In genomic region chr1:19734472-19734999, GRCh38 we compare ENCODE assay signal across 17 cellular contexts.
DNase-seq lines count a peak whose midpoint lies in the region; ATAC-seq and TF ChIP-seq lines count a peak whose summit lies in the region.
"Had no signal": no experiment of that assay in that cellular context is flagged by ENCODE, and none has a peak within 500 bp of the region (broad histone marks: within the 10 kb centered on the region; RNA-seq: fewer than 3 reads in every experiment).

No MANE protein-coding gene starts in this region.

- no peaks in the 10 kb centered on the region for H3K27me3 Mint-ChIP-seq in natural killer cell treated with Interleukin-12 subunit alpha and Interleukin-12 subunit beta and Interleukin-15 and Interleukin-18, amount 100 ng/mL, for 72 hours

- no peaks in the 10 kb centered on the region for H3K9me3 ChIP-seq in aorta (ENCODE audit: control insufficient read depth, low read length)
- H3K9me3 ChIP-seq: neutrophil had no signal

- no peaks in the 10 kb centered on the region for H3K27me3 ChIP-seq in aorta (ENCODE audit: control insufficient read depth in 1 of 2, insufficient read depth in 2 of 2, low read length in 1 of 2)
- H3K27me3 ChIP-seq: neutrophil had no signal

- H3K4me3 ChIP-seq in cardiac fibroblast (replicated peaks in 1 of 2; ENCODE audit: low read depth in 2 of 2, low read length in 2 of 2) (no peak overlapping the region), aorta (ENCODE audit: low read length in 2 of 2) (no peak overlapping the region)

- H3K4me3 Mint-ChIP-seq in natural killer cell treated with Interleukin-12 subunit alpha and Interleukin-12 subunit beta and Interleukin-15 and Interleukin-18, amount 100 ng/mL, for 72 hours, result no peak overlapping the region
- H3K4me3 Mint-ChIP-seq: activated T-cell treated with anti-CD3 and anti-CD28 coated beads, Interleukin-2, amount 50 U/mL, for 4 hours had no signal

- no peak for DNase-seq in Right ventricle myocardium inferior (ENCODE audit: missing footprints)
- DNase-seq in cardiac septum (ENCODE audit: low spot score), result no peak
- peak; percentile 25 to 46 for DNase-seq in cardiac fibroblast (ENCODE audit: low read depth in 2 of 2)
- DNase-seq in kidney tubule cell (ENCODE audit: low spot score), result peak; percentile 65
- DNase-seq in aorta, result peak; percentile 77 to 82
- no peak for DNase-seq in NCI-H2029 (lab: John Stamatoyannopoulos, UW)
- no peak for DNase-seq in NCI-H510A treated with DMSO at 0.1 percent for 48 hours (lab: John Stamatoyannopoulos, UW)
- DNase-seq in natural killer cell treated with Interleukin-12 subunit alpha and Interleukin-12 subunit beta and Interleukin-15 and Interleukin-18, amount 100 ng/mL, for 72 hours (ENCODE audit: low spot score), result no peak
- DNase-seq: activated CD4-positive, alpha-beta T cell treated with anti-CD3 and anti-CD28 coated beads for 1 hour; activated T-cell treated with anti-CD3 and anti-CD28 coated beads, Interleukin-2, amount 50 U/mL, for 4 hours; amniotic stem cell; effector memory CD4-positive, alpha-beta T cell; hippocampal formation; NCI-H2081; stimulated activated CD4-positive, alpha-beta T cell treated with anti-CD3 and anti-CD28 coated beads, Interleukin-15, amount 100 ng/mL, for 24 hours; trophoblast cell had no signal

- TF ChIP-seq CTCF in cardiac fibroblast (IDR thresholded peaks at IDR 0.05; ENCODE audit: low read depth, low read length), result no peak

- H3K4me1 Mint-ChIP-seq in natural killer cell treated with Interleukin-12 subunit alpha and Interleukin-12 subunit beta and Interleukin-15 and Interleukin-18, amount 100 ng/mL, for 72 hours (ENCODE audit: low read depth in 2 of 2), result no peaks in the 10 kb centered on the region

- H3K4me1 ChIP-seq in aorta (ENCODE audit: control insufficient read depth in 1 of 2, insufficient read depth in 2 of 2, low read length in 2 of 2), result peaks cover 0 to 3% of the 10 kb centered on the region in 2 donors

- H3K9me3 Mint-ChIP-seq in natural killer cell treated with Interleukin-12 subunit alpha and Interleukin-12 subunit beta and Interleukin-15 and Interleukin-18, amount 100 ng/mL, for 72 hours, result no peaks in the 10 kb centered on the region

- H3K36me3 Mint-ChIP-seq in natural killer cell treated with Interleukin-12 subunit alpha and Interleukin-12 subunit beta and Interleukin-15 and Interleukin-18, amount 100 ng/mL, for 72 hours, result peaks cover 6% of the 10 kb centered on the region

- no peak overlapping the region for H3K27ac Mint-ChIP-seq in natural killer cell treated with Interleukin-12 subunit alpha and Interleukin-12 subunit beta and Interleukin-15 and Interleukin-18, amount 100 ng/mL, for 72 hours

- H3K36me3 ChIP-seq in aorta (ENCODE audit: control insufficient read depth in 1 of 2, insufficient read depth in 2 of 2, low read length in 1 of 2), result no peaks in the 10 kb centered on the region

- peak overlapping the region; percentile 49 to 78 for H3K27ac ChIP-seq in aorta (ENCODE audit: low read depth in 1 of 2, low read length in 2 of 2)
- H3K27ac ChIP-seq: neutrophil had no signal

- peak; percentile 12 for ATAC-seq in Right ventricle myocardium inferior
- peak; percentile 63 for ATAC-seq in aorta (ENCODE audit: low FRiP score)
- ATAC-seq in natural killer cell treated with Interleukin-12 subunit alpha and Interleukin-12 subunit beta and Interleukin-15 and Interleukin-18, amount 100 ng/mL, for 72 hours, result no peak
- ATAC-seq: activated T-cell treated with anti-CD3 and anti-CD28 coated beads, Interleukin-2, amount 50 U/mL, for 4 hours had no signal

- WGBS in aorta, 2 donors, result 4 to 7% methylated on average over 8 of the region's 8 CpGs

- intact Hi-C loops in Right ventricle myocardium inferior (cut with DNase I) (no loop called here), cardiac septum (cut with DNase I) (no loop called here), aorta (cut with DNase I) (loop anchor here in 1 of 2 donors (2.0 kb wide), 1 partner anchor 20 kb away; no protein-coding TSS in a partner anchor)

Comparison
In these comparisons a context has a peak if more than half of its experiments do, and no peak if none do; other contexts are left out.
1. ATAC-seq: peak in Right ventricle myocardium inferior (single experiment) and aorta (single experiment); none in natural killer cell treated with Interleukin-12 subunit alpha and Interleukin-12 subunit beta and Interleukin-15 and Interleukin-18, amount 100 ng/mL, for 72 hours (0 of 2).
2. DNase-seq: peak in cardiac fibroblast (2 of 2), kidney tubule cell (single experiment) and aorta (2 of 2); none in Right ventricle myocardium inferior (single experiment), cardiac septum (single experiment), NCI-H2029 (single experiment), NCI-H510A treated with DMSO at 0.1 percent for 48 hours (single experiment) and natural killer cell treated with Interleukin-12 subunit alpha and Interleukin-12 subunit beta and Interleukin-15 and Interleukin-18, amount 100 ng/mL, for 72 hours (single experiment).